Comparison of ENCODE assay signal across 9 cellular contexts in genomic region chr16:67658849-67659674, GRCh38. TPM values are rescaled to one million over a fixed set of nuclear protein-coding genes. Genes with fewer than 3 reads are reported as not detected.
DNase-seq lines count a peak whose midpoint lies in the region; ATAC-seq, FAIRE-seq and TF ChIP-seq lines count a peak whose summit lies in the region.
"Had no signal": no experiment of that assay in that cellular context is flagged by ENCODE, and none has a peak within 500 bp of the region (broad histone marks: within the 10 kb centered on the region; RNA-seq: fewer than 3 reads in every experiment).

No MANE protein-coding gene starts in this region.

- intact Hi-C loops in Right ventricle myocardium inferior (cut with DNase I) (no loop called here), upper lobe of right lung (cut with DNase I) (loop anchor here (10.0 kb wide), 1 partner anchor 134 kb away; the partner anchor contains the start of gene RIPOR1)

- H4K20me1 ChIP-seq in astrocyte (ENCODE audit: insufficient read depth, low read length) = peaks cover 27% of the 10 kb centered on the region

- no peaks in the 10 kb centered on the region for H3K36me3 ChIP-seq in cardiac muscle cell
- peaks cover 2% of the 10 kb centered on the region for H3K36me3 ChIP-seq in astrocyte (ENCODE audit: insufficient read depth, low read length)
- peaks cover 0 to 20% of the 10 kb centered on the region in 2 donors for H3K36me3 ChIP-seq in lung (ENCODE audit: control insufficient read depth in 2 of 2, insufficient read depth in 2 of 2, low read length in 2 of 2)
- peaks cover 4% of the 10 kb centered on the region for H3K36me3 ChIP-seq in upper lobe of right lung

- H3K4me1 Mint-ChIP-seq in astrocyte (ENCODE audit: low read depth, unreplicated experiment) = peaks cover 1% of the 10 kb centered on the region

- H3K36me3 Mint-ChIP-seq in astrocyte (ENCODE audit: low read depth, unreplicated experiment) = peaks cover 3% of the 10 kb centered on the region

- H3K27me3 ChIP-seq in cardiac muscle cell (peaks cover 25% of the 10 kb centered on the region), astrocyte (ENCODE audit: insufficient read depth, low read length) (no peaks in the 10 kb centered on the region), lung (ENCODE audit: control insufficient read depth, insufficient read depth) (no peaks in the 10 kb centered on the region), upper lobe of right lung (peaks cover 9% of the 10 kb centered on the region)

- H3K27ac ChIP-seq in cardiac muscle cell (no peak overlapping the region), astrocyte (ENCODE audit: low read depth, low read length) (no peak overlapping the region), lung (ENCODE audit: low read depth in 1 of 2, low read length in 1 of 2) (no peak overlapping the region), upper lobe of right lung (no peak overlapping the region)

- no peak for ATAC-seq in Right ventricle myocardium inferior
- ATAC-seq in lung (ENCODE audit: insufficient read depth, low FRiP score) = no peak
- no peak for ATAC-seq in upper lobe of right lung

- H2AFZ ChIP-seq in astrocyte (ENCODE audit: low read depth, low read length) = peak overlapping the region; percentile 96

- FAIRE-seq in astrocyte (lab: Jason Lieb, UNC) = no peak
- FAIRE-seq: endometrium had no signal

- H3K27me3 Mint-ChIP-seq in astrocyte (ENCODE audit: low read depth, unreplicated experiment) = peaks cover 13% of the 10 kb centered on the region

- H3K9ac ChIP-seq in astrocyte (ENCODE audit: low read length) = peak overlapping the region; percentile 87

- TF ChIP-seq CTCF in cardiac muscle cell (IDR thresholded peaks at IDR 0.05; ENCODE audit: low read depth, low read length) (no peak), astrocyte (IDR thresholded peaks at IDR 0.05; ENCODE audit: insufficient read depth, low read depth, low read length) (no peak), lung (IDR thresholded peaks at IDR 0.05; ENCODE audit: control extremely low read depth, extremely low read depth) (no peak), upper lobe of right lung (IDR thresholded peaks at IDR 0.05) (no peak)

- H3K27ac Mint-ChIP-seq in astrocyte (ENCODE audit: unreplicated experiment) = no peak overlapping the region

- H3K4me3 Mint-ChIP-seq in astrocyte (ENCODE audit: unreplicated experiment) = peak overlapping the region; percentile 85

- peaks cover 14% of the 10 kb centered on the region for H3K79me2 ChIP-seq in astrocyte (ENCODE audit: insufficient read depth, low read length)

- H3K4me1 ChIP-seq in cardiac muscle cell (ENCODE audit: low read depth) (peaks cover 4% of the 10 kb centered on the region), astrocyte (ENCODE audit: insufficient read depth, low read length) (peaks cover 14% of the 10 kb centered on the region), lung (ENCODE audit: control insufficient read depth in 2 of 2, insufficient read depth in 2 of 2, low read length in 2 of 2) (peaks cover 7 to 8% of the 10 kb centered on the region in 2 donors), upper lobe of right lung (peaks cover 15% of the 10 kb centered on the region)

- H3K4me3 ChIP-seq in cardiac muscle cell = peak overlapping the region; percentile 85
- peak overlapping the region; percentile 77 for H3K4me3 ChIP-seq in astrocyte (ENCODE audit: insufficient read depth, low read depth, low read length)
- H3K4me3 ChIP-seq in lung = peak overlapping the region; percentile 81
- H3K4me3 ChIP-seq in upper lobe of right lung = peak overlapping the region; percentile 81

- WGBS in lung, 2 donors = 38 to 62% methylated on average over 14 to 21 of the region's 21 CpGs

- peak overlapping the region; percentile 93 for H3K4me2 ChIP-seq in astrocyte (ENCODE audit: low read length)

- H3K9me3 Mint-ChIP-seq in astrocyte (ENCODE audit: unreplicated experiment) = no peaks in the 10 kb centered on the region

- DNase-seq in cardiac muscle cell (ENCODE audit: low read depth in 1 of 2, low spot score in 1 of 2) = no peak
- DNase-seq in Right ventricle myocardium inferior (ENCODE audit: missing footprints) = no peak
- DNase-seq in astrocyte (ENCODE audit: low read depth) = no peak
- no peak for DNase-seq in lung (ENCODE audit: low spot score)
- DNase-seq in upper lobe of right lung = no peak
- no peak for DNase-seq in NCI-H345 (lab: John Stamatoyannopoulos, UW)
- no peak for DNase-seq in EL
- no peak for DNase-seq in ureter (ENCODE audit: low spot score)

- H3K9me3 ChIP-seq in cardiac muscle cell (ENCODE audit: low read depth) (no peaks in the 10 kb centered on the region), astrocyte (ENCODE audit: insufficient read depth, low read depth, low read length) (no peaks in the 10 kb centered on the region), lung (ENCODE audit: control insufficient read depth in 2 of 2, insufficient read depth in 1 of 2, low read length in 1 of 2) (no peaks in the 10 kb centered on the region), upper lobe of right lung (no peaks in the 10 kb centered on the region)

RNA-seq across cellular contexts. Expression of gene ACD, which starts 1.0 kb away (rescaled TPM):
- total RNA-seq in cardiac muscle cell (17.2 and 25.5 TPM in 2 replicates), Right ventricle myocardium inferior (9.7 TPM), astrocyte (11.8 and 13.5 TPM in 2 replicates), lung (10 to 100 TPM; 13.4 to 19.7 TPM), upper lobe of right lung (14.3 TPM), ureter (14.3 TPM)
- polyA plus RNA-seq in cardiac muscle cell (25.1 and 31.8 TPM in 2 replicates), lung (10 to 100 TPM; 13.2 to 18.4 TPM)

RNA-seq across cellular contexts. Expression of gene PARD6A, which starts 1.7 kb away (rescaled TPM):
- 0.71 and 0.74 TPM in 2 replicates for total RNA-seq in cardiac muscle cell
- polyA plus RNA-seq in cardiac muscle cell = 0.91 and 1.1 TPM in 2 replicates
- total RNA-seq in Right ventricle myocardium inferior = 3.7 TPM
- 1.2 and 1.4 TPM in 2 replicates for total RNA-seq in astrocyte
- 1 to 10 TPM; 1.4 to 6.2 TPM for total RNA-seq in lung
- polyA plus RNA-seq in lung = 1 to 10 TPM; 4.4 to 5.0 TPM
- 4.7 TPM for total RNA-seq in upper lobe of right lung
- 1.6 TPM for total RNA-seq in ureter

RNA-seq across cellular contexts. Expression of gene ENKD1, which starts 7.5 kb away (rescaled TPM):
- total RNA-seq in cardiac muscle cell (29.8 and 34.8 TPM in 2 replicates), Right ventricle myocardium inferior (9.9 TPM), astrocyte (6.0 and 8.5 TPM in 2 replicates), lung (10 to 100 TPM; 27.1 to 35.9 TPM), upper lobe of right lung (14.5 TPM), ureter (18.0 TPM)
- polyA plus RNA-seq in cardiac muscle cell (23.3 and 23.8 TPM in 2 replicates), lung (10 to 100 TPM; 24.4 to 35.0 TPM)

RNA-seq across cellular contexts. Expression of gene C16orf86, which starts 7.6 kb away (rescaled TPM):
- total RNA-seq in cardiac muscle cell (13.0 and 14.9 TPM in 2 replicates), Right ventricle myocardium inferior (3.0 TPM), astrocyte (0.32 and 1.6 TPM in 2 replicates), lung (1 to 10 TPM; 6.1 to 6.4 TPM), upper lobe of right lung (3.8 TPM), ureter (2.7 TPM)
- polyA plus RNA-seq in cardiac muscle cell (1.7 and 5.1 TPM in 2 replicates), lung (1 to 10 TPM; 3.7 to 4.4 TPM)

RNA-seq across cellular contexts. Expression of gene CARMIL2, which starts 14.1 kb away (rescaled TPM):
- 0.78 and 1.6 TPM in 2 replicates for total RNA-seq in cardiac muscle cell
- polyA plus RNA-seq in cardiac muscle cell = 2.3 and 2.4 TPM in 2 replicates
- total RNA-seq in Right ventricle myocardium inferior = 0.30 TPM
- total RNA-seq in astrocyte = 2.0 TPM in 2 replicates
- 1 to 10 TPM; 1.2 to 2.9 TPM for total RNA-seq in lung
- 1 to 10 TPM; 1.7 to 2.5 TPM for polyA plus RNA-seq in lung
- total RNA-seq in upper lobe of right lung = 6.3 TPM
- total RNA-seq in ureter = 5.7 TPM
